Comparison of ENCODE assay signal across 9 cellular contexts in the genomic region with DNA sequence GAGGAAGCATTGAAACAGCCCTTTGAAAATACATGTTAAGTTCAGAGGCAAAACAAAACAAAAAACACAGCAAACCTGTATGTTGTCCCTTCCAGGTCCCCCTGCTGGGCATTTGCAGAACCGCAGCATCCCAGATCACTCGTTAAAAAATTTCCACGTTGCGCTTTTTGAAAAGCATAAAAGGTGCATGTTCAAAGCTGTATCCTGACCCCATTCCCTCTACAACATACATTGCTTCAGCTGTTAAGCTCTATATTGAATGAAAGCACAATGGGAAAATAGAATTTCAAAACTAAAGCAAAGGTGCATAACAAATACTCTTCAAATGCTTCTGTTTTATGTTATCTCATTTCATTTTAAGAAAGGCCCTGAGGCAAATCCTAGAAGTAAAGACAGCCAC.
A peak's percentile ranks its signal among the peaks of the same experiment; 100 is the strongest.
DNase-seq lines count a peak whose midpoint lies in the region; ATAC-seq and TF ChIP-seq lines count a peak whose summit lies in the region.
"Had no signal": no experiment of that assay in that cellular context is flagged by ENCODE, and none has a peak within 500 bp of the region (broad histone marks: within the 10 kb centered on the region; RNA-seq: fewer than 3 reads in every experiment).

No MANE protein-coding gene starts in this region.

- no peaks in the 10 kb centered on the region for H3K9me3 ChIP-seq in body of pancreas

- in situ Hi-C loops in SK-MEL-5 (cut with HindIII; ENCODE audit: low pct_unique_long_range_greater_than_20kb, low sequenced_read_pairs), result no loop called here

- H3K27ac ChIP-seq in HL-60 (replicated peaks) (no peak overlapping the region), body of pancreas (no peak overlapping the region)

- DNase-seq in COLO829 (ENCODE audit: low spot score), result peak; percentile 23
- DNase-seq in HL-60 (ENCODE audit: low read depth in 1 of 2, low spot score in 1 of 2), result peak in 1 of 2 experiments; percentile 13
- DNase-seq in SK-MEL-5 (ENCODE audit: low read depth, low spot score), result peak; percentile 62
- DNase-seq in body of pancreas, result peak; percentile 49 to 66 (median 59)
- peak in 1 of 2 donors; percentile 76 for DNase-seq in left colon
- DNase-seq in stimulated activated CD8-positive, alpha-beta memory T cell treated with anti-CD3 and anti-CD28 coated beads, Interleukin-7, amount 100 ng/mL, for 24 hours (ENCODE audit: low read depth), result peak; percentile 15
- no peak for DNase-seq in effector CD8-positive, alpha-beta T cell (lab: John Stamatoyannopoulos, UW)
- DNase-seq: naive B cell had no signal

- TF ChIP-seq POLR2A in body of pancreas (IDR thresholded peaks at IDR 0.05), result no peak

- intact Hi-C loops in body of pancreas (cut with DNase I), result loop anchor here (10.0 kb wide), 1 partner anchor 59 kb away; no protein-coding TSS in a partner anchor
- intact Hi-C loops in left colon (cut with DNase I, micrococcal nuclease), result loop anchor here in 1 of 2 donors (5.0 to 10.0 kb wide), 3 partner anchors 326 to 549 kb away; a partner anchor contains a TSS

- peak; percentile 53 for TF ChIP-seq CTCF in HL-60 (IDR thresholded peaks at IDR 0.05; ENCODE audit: insufficient read depth, low read length)
- peak; percentile 65 to 83 (median 71) for TF ChIP-seq CTCF in body of pancreas (IDR thresholded peaks at IDR 0.05)

- H3K27me3 ChIP-seq in HL-60 (ENCODE audit: insufficient read depth, poor library complexity, severe bottlenecking) (no peaks in the 10 kb centered on the region), body of pancreas (no peaks in the 10 kb centered on the region)

- 15 to 19% methylated on average over 4 of the region's 4 CpGs for WGBS in body of pancreas, 2 donors

- peaks cover 4% of the 10 kb centered on the region for H3K4me1 ChIP-seq in body of pancreas

- H3K36me3 ChIP-seq in body of pancreas (replicated peaks in 1 of 2; ENCODE audit: insufficient read depth in 1 of 2, low read depth in 2 of 2), result no peaks in the 10 kb centered on the region

- ATAC-seq in body of pancreas (no peak), left colon (peak; percentile 43), GM18873 (IDR thresholded peaks at IDR 0.05; ENCODE audit: low FRiP score, unreplicated experiment) (no peak)

- H3K4me3 ChIP-seq in HL-60 (replicated peaks; ENCODE audit: insufficient read depth, low read length), result no peak overlapping the region
- no peak overlapping the region for H3K4me3 ChIP-seq in body of pancreas
